14 cellular contexts compared by ENCODE assay signal in the genomic region with DNA sequence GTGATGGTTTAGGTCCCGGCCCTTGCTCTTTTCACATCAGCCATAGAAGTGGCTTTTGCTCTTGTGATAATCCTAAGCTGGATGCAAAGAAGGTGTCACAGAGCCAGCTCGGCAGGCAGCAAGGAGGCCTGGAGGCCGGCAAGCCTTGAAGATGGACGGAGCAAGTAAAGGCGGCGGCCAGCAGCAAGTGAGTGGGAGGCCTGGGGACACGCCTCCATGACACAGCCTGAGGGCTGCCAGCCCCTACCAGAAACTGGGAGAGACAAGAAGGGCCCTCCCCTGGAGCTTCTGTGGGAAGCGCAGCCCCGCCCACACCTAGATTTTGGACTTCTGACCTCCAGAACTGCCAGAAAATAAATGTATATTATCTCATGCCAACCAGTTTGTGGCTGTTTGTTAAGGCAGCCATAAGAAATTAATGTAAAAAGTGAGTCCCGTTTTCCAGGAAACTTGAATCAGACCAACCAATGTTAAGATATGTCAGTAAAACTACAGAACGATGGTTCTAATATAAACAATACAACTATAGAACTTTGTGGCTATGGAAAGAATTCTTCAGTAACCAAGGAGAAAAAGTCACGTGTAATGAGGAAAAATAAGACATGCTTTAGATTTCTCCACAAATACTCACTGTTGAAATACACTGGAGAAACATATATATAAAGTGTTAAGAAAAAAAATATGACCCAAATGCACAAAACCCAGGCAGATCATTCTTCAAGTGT. TPM values are rescaled to one million over a fixed set of nuclear protein-coding genes. Genes with fewer than 3 reads are reported as not detected.
DNase-seq lines count a peak whose midpoint lies in the region; TF ChIP-seq lines count a peak whose summit lies in the region.
"Had no signal": no experiment of that assay in that cellular context is flagged by ENCODE, and none has a peak within 500 bp of the region (broad histone marks: within the 10 kb centered on the region; RNA-seq: fewer than 3 reads in every experiment).

No MANE protein-coding gene starts in this region.

- DNase-seq in AG04449 (ENCODE audit: low read depth, low spot score) (peak; percentile 24), fibroblast of the conjunctiva (ENCODE audit: low read depth) (peak; percentile 23), Kasumi-1 (lab: John Stamatoyannopoulos, UW) (no peak), Ammon's horn (ENCODE audit: low spot score) (no peak)
- no peak for DNase-seq in effector memory CD4-positive, alpha-beta T cell
- no peak for DNase-seq in CD8-positive, alpha-beta memory T cell
- DNase-seq: activated CD4-positive, alpha-beta T cell treated with anti-CD3 and anti-CD28 coated beads, Interleukin-2, amount 10 ng/mL, durations not matched to agents 24 days and 14 days; DMS153; glutamatergic neuron; NCI-H2029 treated with DMSO at 0.1 percent for 48 hours had no signal

- H3K4me1 Mint-ChIP-seq in nephron = peaks cover 30% of the 10 kb centered on the region
- peaks cover 0 to 4% (median 0%) of the 10 kb centered on the region in 3 donors for H3K4me1 Mint-ChIP-seq in CD8-positive, alpha-beta memory T cell

- no peaks in the 10 kb centered on the region for H3K9me3 ChIP-seq in effector memory CD4-positive, alpha-beta T cell (ENCODE audit: control insufficient read depth, low read length)
- no peaks in the 10 kb centered on the region for H3K9me3 ChIP-seq in CD8-positive, alpha-beta memory T cell (ENCODE audit: low read length)
- H3K9me3 ChIP-seq: A549 had no signal

- no peaks in the 10 kb centered on the region for H3K36me3 Mint-ChIP-seq in nephron (ENCODE audit: low read depth)
- H3K36me3 Mint-ChIP-seq in CD8-positive, alpha-beta memory T cell = no peaks in the 10 kb centered on the region

- peak overlapping the region in 2 of 3 experiments; percentile 33 to 62 for H3K27ac Mint-ChIP-seq in nephron
- H3K27ac Mint-ChIP-seq in CD8-positive, alpha-beta memory T cell = no peak overlapping the region
- H3K27ac Mint-ChIP-seq: activated CD4-positive, alpha-beta T cell treated with anti-CD3 and anti-CD28 coated beads, Interleukin-2, amount 10 ng/mL, durations not matched to agents 24 days and 14 days had no signal

- peak overlapping the region; percentile 92; the same call in 1 of the 2 replicates for H3K27ac ChIP-seq in VCaP
- no peak overlapping the region for H3K27ac ChIP-seq in effector memory CD4-positive, alpha-beta T cell (ENCODE audit: insufficient read depth, low read length, poor library complexity, severe bottlenecking)
- no peak overlapping the region for H3K27ac ChIP-seq in CD8-positive, alpha-beta memory T cell (ENCODE audit: low read depth, low read length)
- H3K27ac ChIP-seq: A549 had no signal

- POLR2A ChIA-PET in AG04449 (lab: Yijun Ruan, JAX) = no interaction called here
- POLR2A ChIA-PET in CD8-positive, alpha-beta memory T cell (lab: Charles Lee) = no interaction called here

- no peaks in the 10 kb centered on the region for H3K9me3 Mint-ChIP-seq in nephron
- no peaks in the 10 kb centered on the region for H3K9me3 Mint-ChIP-seq in CD8-positive, alpha-beta memory T cell
- H3K9me3 Mint-ChIP-seq: activated CD4-positive, alpha-beta T cell treated with anti-CD3 and anti-CD28 coated beads, Interleukin-2, amount 10 ng/mL, durations not matched to agents 24 days and 14 days had no signal

- no peak overlapping the region for H3K4me3 ChIP-seq in AG04449 (ENCODE audit: low read depth, low read length)
- no peak overlapping the region for H3K4me3 ChIP-seq in effector memory CD4-positive, alpha-beta T cell (ENCODE audit: insufficient read depth, low read depth, low read length, poor library complexity, severe bottlenecking)
- H3K4me3 ChIP-seq in CD8-positive, alpha-beta memory T cell (ENCODE audit: low read length) = no peak overlapping the region
- H3K4me3 ChIP-seq: A549, GM12878 had no signal

- no peaks in the 10 kb centered on the region for H3K27me3 Mint-ChIP-seq in nephron (ENCODE audit: low read depth)
- H3K27me3 Mint-ChIP-seq in CD8-positive, alpha-beta memory T cell = peaks cover 8 to 32% of the 10 kb centered on the region in 2 donors

- H3K27me3 ChIP-seq in effector memory CD4-positive, alpha-beta T cell (replicated peaks; ENCODE audit: control insufficient read depth, insufficient read depth, low read length, poor library complexity, severe bottlenecking) = no peaks in the 10 kb centered on the region
- H3K27me3 ChIP-seq in CD8-positive, alpha-beta memory T cell (ENCODE audit: insufficient read depth, low read length, poor library complexity, severe bottlenecking) = no peaks in the 10 kb centered on the region

- TF ChIP-seq CTCF in AG04449 (IDR thresholded peaks at IDR 0.05; ENCODE audit: insufficient read depth, low read length, missing control alignments) (no peak), VCaP (conservative IDR thresholded peaks at IDR 0.05) (no peak), nephron (IDR thresholded peaks at IDR 0.05; ENCODE audit: unreplicated experiment in 3 of 3) (no peak)

- H3K4me1 ChIP-seq in effector memory CD4-positive, alpha-beta T cell (ENCODE audit: control insufficient read depth, insufficient read depth, low read length, poor library complexity, severe bottlenecking) = no peaks in the 10 kb centered on the region
- H3K4me1 ChIP-seq in CD8-positive, alpha-beta memory T cell (ENCODE audit: insufficient read depth, low read length) = no peaks in the 10 kb centered on the region
- H3K4me1 ChIP-seq: A549 had no signal

- CTCF ChIA-PET in AG04449 (lab: Yijun Ruan, JAX) = interaction anchor here (0.5 kb wide), 1 partner anchor 8 kb away, joined by 4 read pairs; no protein-coding TSS in a partner anchor
- CTCF ChIA-PET in CD8-positive, alpha-beta memory T cell (lab: Charles Lee) = no interaction called here

- H3K4me3 Mint-ChIP-seq in nephron = peak overlapping the region in 1 of 3 experiments; percentile 20
- H3K4me3 Mint-ChIP-seq in CD8-positive, alpha-beta memory T cell = no peak overlapping the region
- H3K4me3 Mint-ChIP-seq: activated CD4-positive, alpha-beta T cell treated with anti-CD3 and anti-CD28 coated beads, Interleukin-2, amount 10 ng/mL, durations not matched to agents 24 days and 14 days had no signal

- no peaks in the 10 kb centered on the region for H3K36me3 ChIP-seq in effector memory CD4-positive, alpha-beta T cell (ENCODE audit: control insufficient read depth, insufficient read depth, low read length)
- no peaks in the 10 kb centered on the region for H3K36me3 ChIP-seq in CD8-positive, alpha-beta memory T cell (ENCODE audit: insufficient read depth, low read length)

RNA-seq across cellular contexts. Expression of a gene that starts 49.9 kb away (rescaled TPM):
- total RNA-seq in CD8-positive, alpha-beta memory T cell = 1 to 10 TPM in 1 of 2 experiments, under 1 TPM in 1; 0.44 to 1.1 TPM
- polyA plus RNA-seq in CD8-positive, alpha-beta memory T cell = 0.58 TPM

Comparison
In these comparisons a context has a peak if more than half of its experiments do, and no peak if none do; other contexts are left out.
1. DNase-seq: peak in AG04449 (single experiment) and fibroblast of the conjunctiva (single experiment); none in effector memory CD4-positive, alpha-beta T cell (0 of 3), CD8-positive, alpha-beta memory T cell (0 of 5), Kasumi-1 (0 of 2) and Ammon's horn (single experiment).
2. H3K27ac Mint-ChIP-seq: peak in nephron (2 of 3); none in CD8-positive, alpha-beta memory T cell (0 of 8).